Comparison of ENCODE assay signal across 10 cellular contexts in genomic region chr1:38728176-38728908, GRCh38.
A peak's percentile ranks its signal among the peaks of the same experiment; 100 is the strongest.
DNase-seq lines count a peak whose midpoint lies in the region; ATAC-seq, FAIRE-seq and TF ChIP-seq lines count a peak whose summit lies in the region.
"Had no signal": no experiment of that assay in that cellular context is flagged by ENCODE, and none has a peak within 500 bp of the region (broad histone marks: within the 10 kb centered on the region; RNA-seq: fewer than 3 reads in every experiment).

No MANE protein-coding gene starts in this region.

- no peak overlapping the region for H3K4me2 ChIP-seq in HepG2 (ENCODE audit: low read depth, low read length)

- DNase-seq in HepG2 (ENCODE audit: low spot score) = no peak
- DNase-seq in dedifferentiated amniotic fluid mesenchymal stem cell (ENCODE audit: extremely low spot score) = peak; percentile 47
- peak in 2 of 3 donors; percentile 48 to 66 for DNase-seq in right lobe of liver
- peak; percentile 82 to 88 for DNase-seq in aorta
- DNase-seq in activated T-cell treated with anti-CD3 and anti-CD28 coated beads, Interleukin-2, amount 50 U/mL, for 48 hours = no peak
- DNase-seq in AG08395 (ENCODE audit: low spot score) = no peak
- DNase-seq in MV-4-11 (lab: John Stamatoyannopoulos, UW) = no peak

- H3K36me3 ChIP-seq in liver (ENCODE audit: control insufficient read depth in 4 of 4, insufficient read depth in 3 of 4, low read depth in 1 of 4, low read length in 3 of 4) (no peaks in the 10 kb centered on the region), HepG2 (replicated peaks in 1 of 2; ENCODE audit: control insufficient read depth in 1 of 2, insufficient read depth in 2 of 2, low read length in 2 of 2) (no peaks in the 10 kb centered on the region), right lobe of liver (no peaks in the 10 kb centered on the region), aorta (ENCODE audit: control insufficient read depth in 1 of 2, insufficient read depth in 2 of 2, low read length in 1 of 2) (no peaks in the 10 kb centered on the region)
- H3K36me3 ChIP-seq: thyroid gland had no signal

- peak overlapping the region in 1 of 2 donors; percentile 25 for H3K27ac ChIP-seq in liver (ENCODE audit: low read depth in 1 of 2, low read length in 2 of 2)
- no peak overlapping the region for H3K27ac ChIP-seq in HepG2 (ENCODE audit: extremely low read length, insufficient read depth, low read length)
- no peak overlapping the region for H3K27ac ChIP-seq in right lobe of liver
- no peak overlapping the region for H3K27ac ChIP-seq in aorta (ENCODE audit: low read depth in 1 of 2, low read length in 2 of 2)
- H3K27ac ChIP-seq: thyroid gland had no signal

- TF ChIP-seq CTCF in liver (IDR thresholded peaks at IDR 0.05; ENCODE audit: low read depth, low read length, missing input control) = no peak
- TF ChIP-seq CTCF in HepG2 (CRISPR knock-in tag; IDR thresholded peaks at IDR 0.05) = no peak
- no peak for TF ChIP-seq CTCF in right lobe of liver (IDR thresholded peaks at IDR 0.05)

- CTCF ChIA-PET in HepG2 (lab: Yijun Ruan, JAX; ENCODE audit: low intra/inter-chr PET ratio, low total read pairs) = no interaction called here

- H4K20me1 ChIP-seq in HepG2 (ENCODE audit: insufficient read depth, low read length) = no peaks in the 10 kb centered on the region

- H3K4me3 ChIP-seq in liver (ENCODE audit: low read depth in 1 of 3, low read length in 3 of 3) = no peak overlapping the region
- H3K4me3 ChIP-seq in HepG2 (replicated peaks in 1 of 3; ENCODE audit: insufficient read depth in 1 of 3, low read depth in 2 of 3, low read length in 3 of 3) = no peak overlapping the region
- no peak overlapping the region for H3K4me3 ChIP-seq in right lobe of liver
- no peak overlapping the region for H3K4me3 ChIP-seq in aorta (ENCODE audit: low read length in 2 of 2)
- H3K4me3 ChIP-seq: thyroid gland had no signal

- FAIRE-seq in HepG2 (lab: Jason Lieb, UNC) = no peak
- FAIRE-seq: keratinocyte had no signal

- TF ChIP-seq EP300 in HepG2 (IDR thresholded peaks at IDR 0.05; ENCODE audit: low read depth in 2 of 2, low read length in 2 of 2) (no peak), HepG2 (CRISPR knock-in tag; IDR thresholded peaks at IDR 0.05; ENCODE audit: borderline replicate concordance) (no peak)

- 36% methylated on average over 14 of the region's 14 CpGs for WGBS in liver
- 35% methylated on average over 13 of the region's 14 CpGs for WGBS in HepG2 (ENCODE audit: low lambda C conversion rate)
- WGBS in right lobe of liver (ENCODE audit: insufficient coverage, low coverage, low lambda C conversion rate, missing lambda C conversion rate) = 24% methylated on average over 13 of the region's 14 CpGs
- 0 to 1% methylated on average over 14 of the region's 14 CpGs for WGBS in aorta, 2 donors

- POLR2A ChIA-PET in HepG2 (lab: Yijun Ruan, JAX) = no interaction called here

- H2AFZ ChIP-seq in HepG2 (ENCODE audit: low read length) = no peak overlapping the region

- H3K27me3 ChIP-seq in liver (ENCODE audit: control insufficient read depth in 4 of 4, insufficient read depth in 4 of 4, low read length in 3 of 4) (peaks cover 0 to 10% (median 0%) of the 10 kb centered on the region in 4 donors), HepG2 (ENCODE audit: control insufficient read depth in 1 of 2, insufficient read depth in 2 of 2, low read length in 2 of 2) (0 out of 5 replicates have a peak, but pooled peaks cover 0 to 2% of the 10 kb centered on the region in 2 experiments), right lobe of liver (peaks cover 0 to 4% of the 10 kb centered on the region in 2 donors), aorta (ENCODE audit: control insufficient read depth in 1 of 2, insufficient read depth in 2 of 2, low read length in 1 of 2) (peaks cover 0 to 2% of the 10 kb centered on the region in 2 donors)
- H3K27me3 ChIP-seq: thyroid gland had no signal

- no peak for ATAC-seq in HepG2
- ATAC-seq in right lobe of liver = peak; percentile 59 to 83 (median 71)
- peak; percentile 85 for ATAC-seq in aorta (ENCODE audit: low FRiP score)

- H3K9ac ChIP-seq in liver (ENCODE audit: low read depth in 1 of 2, low read length in 2 of 2) = no peak overlapping the region
- H3K9ac ChIP-seq in HepG2 (ENCODE audit: insufficient read depth, low read depth, low read length) = no peak overlapping the region

- intact Hi-C loops in HepG2 (cut with micrococcal nuclease; ENCODE audit: unreplicated experiment) (no loop called here), right lobe of liver (cut with DNase I) (no loop called here), aorta (cut with DNase I) (no loop called here)

- no peaks in the 10 kb centered on the region for H3K79me2 ChIP-seq in HepG2 (ENCODE audit: insufficient read depth, low read length)

- no peaks in the 10 kb centered on the region for H3K4me1 ChIP-seq in liver (ENCODE audit: control insufficient read depth in 4 of 4, insufficient read depth in 4 of 4, low read length in 3 of 4)
- no peaks in the 10 kb centered on the region for H3K4me1 ChIP-seq in HepG2 (ENCODE audit: insufficient read depth, low read length)
- H3K4me1 ChIP-seq in right lobe of liver = no peaks in the 10 kb centered on the region
- no peaks in the 10 kb centered on the region for H3K4me1 ChIP-seq in aorta (ENCODE audit: control insufficient read depth in 1 of 2, insufficient read depth in 2 of 2, low read length in 2 of 2)

- no peaks in the 10 kb centered on the region for H3K9me3 ChIP-seq in liver (ENCODE audit: control insufficient read depth in 4 of 4, low read length in 3 of 4)
- no peaks in the 10 kb centered on the region for H3K9me3 ChIP-seq in HepG2 (ENCODE audit: low read length)
- no peaks in the 10 kb centered on the region for H3K9me3 ChIP-seq in right lobe of liver
- H3K9me3 ChIP-seq in aorta (ENCODE audit: control insufficient read depth, low read length) = no peaks in the 10 kb centered on the region
- H3K9me3 ChIP-seq: thyroid gland had no signal

- TF ChIP-seq POLR2A in HepG2 (IDR thresholded peaks at IDR 0.05; ENCODE audit: insufficient read depth in 1 of 2, low read depth in 2 of 2, low read length in 2 of 2) (no peak), right lobe of liver (IDR thresholded peaks at IDR 0.05) (no peak)

- TF ChIP-seq RAD21 in liver (IDR thresholded peaks at IDR 0.05) (no peak), HepG2 (CRISPR knock-in tag; IDR thresholded peaks at IDR 0.05) (no peak)

- no TSS peak for BruUV-seq in HepG2 (replicated peaks; lab: Mats Ljungman, UMichigan)

- in situ Hi-C loops in HepG2 (cut with HindIII; ENCODE audit: extremely low pct_ligation_motif_present, low pct_unique_long_range_greater_than_20kb) = no loop called here

TF ChIP-seq in liver, 16 proteins besides CTCF, POLR2A, EP300 and RAD21:
- no peak for TF ChIP-seq YY1 (IDR thresholded peaks at IDR 0.05)
- TF ChIP-seq NR2F2 (IDR thresholded peaks at IDR 0.05) = peak; percentile 60

TF ChIP-seq in HepG2, 621 proteins besides CTCF, POLR2A, EP300 and RAD21 (continues in another document):
- no peak for TF ChIP-seq ZNF275 (CRISPR knock-in tag; IDR thresholded peaks at IDR 0.05; ENCODE audit: borderline replicate concordance)
- no peak for TF ChIP-seq XBP1 (CRISPR knock-in tag; IDR thresholded peaks at IDR 0.05)
- TF ChIP-seq ETS1 (CRISPR knock-in tag; IDR thresholded peaks at IDR 0.05) = no peak
- TF ChIP-seq ZNF20 (CRISPR knock-in tag; IDR thresholded peaks at IDR 0.05) = no peak
- TF ChIP-seq ZNF672 (CRISPR knock-in tag; IDR thresholded peaks at IDR 0.05) = no peak

Comparison
In these comparisons a context has a peak if more than half of its experiments do, and no peak if none do; other contexts are left out.
1. DNase-seq: peak in dedifferentiated amniotic fluid mesenchymal stem cell (single experiment), right lobe of liver (2 of 3) and aorta (2 of 2); none in HepG2 (single experiment), activated T-cell treated with anti-CD3 and anti-CD28 coated beads, Interleukin-2, amount 50 U/mL, for 48 hours (0 of 2), AG08395 (single experiment) and MV-4-11 (single experiment).